ENCODE assay signal across 21 cellular contexts in genomic region chr11:19573666-19574065, GRCh38.
A peak's percentile ranks its signal among the peaks of the same experiment; 100 is the strongest.
DNase-seq lines count a peak whose midpoint lies in the region; ATAC-seq and TF ChIP-seq lines count a peak whose summit lies in the region.
"Had no signal": no experiment of that assay in that cellular context is flagged by ENCODE, and none has a peak within 500 bp of the region (broad histone marks: within the 10 kb centered on the region; RNA-seq: fewer than 3 reads in every experiment).

No MANE protein-coding gene starts in this region.

- H3K4me3 ChIP-seq in HEK293 (ENCODE audit: low read depth, low read length) (no peak overlapping the region), sigmoid colon (no peak overlapping the region)
- H3K4me3 ChIP-seq: K562, PC-9 had no signal

- H3K9me3 ChIP-seq in HEK293 (ENCODE audit: control insufficient read depth, insufficient read depth, low read depth, low read length) = no peaks in the 10 kb centered on the region
- H3K9me3 ChIP-seq in sigmoid colon = no peaks in the 10 kb centered on the region
- H3K9me3 ChIP-seq: neutrophil had no signal

- no peaks in the 10 kb centered on the region for H3K27me3 ChIP-seq in sigmoid colon

- intact Hi-C loops in left cardiac atrium (cut with DNase I) (no loop called here), sigmoid colon (cut with DNase I) (no loop called here)

- H3K4me1 ChIP-seq in HEK293 (ENCODE audit: control insufficient read depth, insufficient read depth, low read length) (no peaks in the 10 kb centered on the region), sigmoid colon (peaks cover 0 to 60% (median 54%) of the 10 kb centered on the region in 4 donors)

- 59 to 75% methylated on average over 1 of the region's 1 CpG for WGBS in sigmoid colon, 2 donors

- peak; percentile 50 for DNase-seq in NCI-H2196 treated with DMSO at 0.1 percent for 48 hours (lab: John Stamatoyannopoulos, UW; ENCODE audit: unreplicated experiment)
- DNase-seq in left cardiac atrium = peak; percentile 44
- no peak for DNase-seq in sigmoid colon
- DNase-seq in hepatic stellate cell (ENCODE audit: low spot score) = no peak
- no peak for DNase-seq in UCSD-AML1 (lab: John Stamatoyannopoulos, UW; ENCODE audit: unreplicated experiment)
- DNase-seq: activated CD8-positive, alpha-beta T cell treated with anti-CD3 and anti-CD28 coated beads, Interleukin-2, amount 10 ng/mL, durations not matched to agents 7 days and 5 days; activated effector memory CD4-positive, alpha-beta T cell treated with anti-CD3 and anti-CD28 coated beads, Interleukin-2, amount 50 U/mL, for 16 hours; activated naive CD8-positive, alpha-beta T cell treated with anti-CD3 and anti-CD28 coated beads, Interleukin-2, amount 10 ng/mL, durations not matched to agents 7 days and 5 days; activated T-cell treated with anti-CD3 and anti-CD28 coated beads for 4 hours; central memory CD4-positive, alpha-beta T cell; mesenchymal stem cell; MM.1S; NCI-H1694; PC-9; SIG-M5; T-cell had no signal

- H3K36me3 ChIP-seq in HEK293 (ENCODE audit: control insufficient read depth in 2 of 2, insufficient read depth in 1 of 2, low read length in 2 of 2) (no peaks in the 10 kb centered on the region), sigmoid colon (no peaks in the 10 kb centered on the region)
- H3K36me3 ChIP-seq: neutrophil had no signal

- POLR2A ChIA-PET in HEK293 (lab: Yijun Ruan, JAX) = no interaction called here

- H3K27ac ChIP-seq in HEK293 (ENCODE audit: extremely low read depth, low read depth, low read length) (no peak overlapping the region), sigmoid colon (peak overlapping the region in 3 of 4 donors; percentile 92 to 94 (median 93))
- H3K27ac ChIP-seq: C4-2B, neutrophil, PC-9 had no signal

- CTCF ChIA-PET in HEK293 (lab: Yijun Ruan, JAX) = interaction anchor here (2.2 to 2.8 kb wide), 2 partner anchors 10 to 169 kb away, joined by 11 to 14 read pairs; no protein-coding TSS in a partner anchor

- peak in 2 of 4 donors; percentile 11 to 60 for TF ChIP-seq EP300 in sigmoid colon (IDR thresholded peaks at IDR 0.05)

- no peak for TF ChIP-seq POLR2A in sigmoid colon (IDR thresholded peaks at IDR 0.05)

- TF ChIP-seq CTCF in HEK293 (tag by site-specific recombination; IDR thresholded peaks at IDR 0.05) (no peak), sigmoid colon (IDR thresholded peaks at IDR 0.05) (no peak)

- ATAC-seq in left cardiac atrium (peak; percentile 81 to 82), HG03039 (IDR thresholded peaks at IDR 0.05; ENCODE audit: unreplicated experiment) (no peak)
- ATAC-seq: activated CD8-positive, alpha-beta T cell treated with anti-CD3 and anti-CD28 coated beads, Interleukin-2, amount 10 ng/mL, durations not matched to agents 7 days and 5 days; K562; T-cell had no signal

TF ChIP-seq in HEK293, 187 proteins besides CTCF, POLR2A, EP300 and RAD21:
- TF ChIP-seq PRDM2 (tag by site-specific recombination; IDR thresholded peaks at IDR 0.05; ENCODE audit: borderline replicate concordance) = no peak
- TF ChIP-seq ZNF311 (tag by site-specific recombination; IDR thresholded peaks at IDR 0.05; ENCODE audit: borderline replicate concordance) = no peak
- no peak for TF ChIP-seq MEIS1 (CRISPR knock-in tag; IDR thresholded peaks at IDR 0.05; ENCODE audit: borderline replicate concordance)
- peak; percentile 92 for TF ChIP-seq GLIS1 (tag by site-specific recombination; IDR thresholded peaks at IDR 0.05)
- TF ChIP-seq ZIC2 (tag by site-specific recombination; IDR thresholded peaks at IDR 0.05) = peak; percentile 43

Comparison
In these comparisons a context has a peak if more than half of its experiments do, and no peak if none do; other contexts are left out.
1. DNase-seq: peak in NCI-H2196 treated with DMSO at 0.1 percent for 48 hours (single experiment) and left cardiac atrium (single experiment); none in sigmoid colon (single experiment), hepatic stellate cell (single experiment) and UCSD-AML1 (single experiment).